24 cellular contexts compared by ENCODE assay signal in the genomic region with DNA sequence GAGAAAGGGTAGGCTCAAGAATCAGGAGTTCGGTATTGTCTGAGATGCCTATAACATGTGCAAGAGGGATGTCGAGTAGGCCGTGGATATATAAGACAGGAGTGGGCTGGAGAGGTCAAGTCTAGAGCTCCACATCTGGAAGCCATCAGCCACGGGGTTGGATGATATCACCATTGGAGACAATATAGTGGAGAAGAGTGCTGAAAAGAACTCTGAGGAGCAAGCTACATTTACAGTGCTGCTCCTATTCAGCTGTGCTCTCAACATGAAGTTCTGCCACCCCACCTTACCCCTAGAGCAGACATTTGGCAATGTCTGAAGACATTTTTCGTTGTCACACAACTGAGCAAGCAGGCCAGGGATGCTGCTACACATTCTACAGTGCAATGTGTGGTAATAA. TPM values are rescaled to one million over a fixed set of nuclear protein-coding genes. Genes with fewer than 3 reads are reported as not detected.
DNase-seq lines count a peak whose midpoint lies in the region; ATAC-seq and TF ChIP-seq lines count a peak whose summit lies in the region.
"Had no signal": no experiment of that assay in that cellular context is flagged by ENCODE, and none has a peak within 500 bp of the region (broad histone marks: within the 10 kb centered on the region; RNA-seq: fewer than 3 reads in every experiment).

No MANE protein-coding gene starts in this region.

- H3K36me3 ChIP-seq in ovary, result no peaks in the 10 kb centered on the region
- H3K36me3 ChIP-seq: spleen, tibial artery, vagina had no signal

- DNase-seq in AG10803 (ENCODE audit: low read depth), result peak; percentile 76
- DNase-seq in RPMI7951 (ENCODE audit: low read depth), result peak; percentile 71
- peak; percentile 75 for DNase-seq in fibroblast of mammary gland (ENCODE audit: low read depth)
- DNase-seq in NCI-H1105 treated with DMSO at 0.1 percent for 48 hours (lab: John Stamatoyannopoulos, UW), result no peak
- no peak for DNase-seq in ovary
- DNase-seq in substantia nigra (lab: John Stamatoyannopoulos, UW), result no peak
- DNase-seq: activated CD4-positive, alpha-beta memory T cell treated with anti-CD3 and anti-CD28 coated beads, Interleukin-2, amount 10 ng/mL, durations not matched to agents 7 days and 5 days; activated CD8-positive, alpha-beta memory T cell treated with anti-CD3 and anti-CD28 coated beads, Interleukin-2, amount 50 U/mL, for 4 hours; activated naive CD4-positive, alpha-beta T cell treated with Interleukin-2 at 50 U/mL for 16 hours; CD4-positive, alpha-beta memory T cell; NCI-H1092 treated with DMSO at 0.1 percent for 48 hours; NCI-H1930; NCI-H526; right cardiac atrium; Right ventricle myocardium superior; spleen; stimulated activated CD4-positive, alpha-beta T cell treated with anti-CD3 and anti-CD28 coated beads, Interleukin-2, amount 100 ng/mL, for 48 hours; tibial artery had no signal

- H3K4me3 ChIP-seq in AG10803 (ENCODE audit: low read length) (no peak overlapping the region), fibroblast of mammary gland (ENCODE audit: control insufficient read depth, low read depth, low read length) (no peak overlapping the region), ovary (no peak overlapping the region)
- H3K4me3 ChIP-seq: spleen, tibial artery, vagina had no signal

- WGBS in ovary, 3 donors, result 62 to 75% (median 68%) methylated on average over 5 of the region's 5 CpGs

- no peak for TF ChIP-seq EP300 in ovary (IDR thresholded peaks at IDR 0.05)

- TF ChIP-seq POLR2A in ovary (IDR thresholded peaks at IDR 0.05) (no peak), GM18505 (IDR thresholded peaks at IDR 0.05; ENCODE audit: borderline replicate concordance, extremely low read depth, insufficient read depth, insufficient read length) (no peak)

- no peak for TF ChIP-seq CTCF in AG10803 (conservative IDR thresholded peaks at IDR 0.05; ENCODE audit: low read length)
- TF ChIP-seq CTCF in fibroblast of mammary gland (conservative IDR thresholded peaks at IDR 0.05; ENCODE audit: control insufficient read depth, insufficient read depth, low read depth, low read length), result no peak
- TF ChIP-seq CTCF in ovary (IDR thresholded peaks at IDR 0.05), result no peak

- peak; percentile 19 for ATAC-seq in GM19035 (IDR thresholded peaks at IDR 0.05; ENCODE audit: unreplicated experiment)
- ATAC-seq in GM18505 (IDR thresholded peaks at IDR 0.05; ENCODE audit: unreplicated experiment), result no peak
- ATAC-seq: right cardiac atrium had no signal

- H3K4me1 ChIP-seq in ovary (ENCODE audit: insufficient read depth), result no peaks in the 10 kb centered on the region
- H3K4me1 ChIP-seq: spleen, tibial artery, vagina had no signal

- intact Hi-C loops in ovary (cut with DNase I), result no loop called here

- H3K27ac ChIP-seq in ovary, result no peak overlapping the region
- H3K27ac ChIP-seq in substantia nigra (ENCODE audit: low read depth, low read length, poor library complexity, severe bottlenecking), result no peak overlapping the region
- H3K27ac ChIP-seq: spleen, tibial artery, vagina had no signal

- no peaks in the 10 kb centered on the region for H3K27me3 ChIP-seq in ovary
- H3K27me3 ChIP-seq: tibial artery, vagina had no signal

- no peaks in the 10 kb centered on the region for H3K9me3 ChIP-seq in ovary
- H3K9me3 ChIP-seq: spleen, tibial artery, vagina had no signal

RNA-seq across cellular contexts. Expression of a gene that starts 21.0 kb away (rescaled TPM):
- total RNA-seq in RPMI7951 (2014; rRNA removed; shearing (Covaris generic)), result 0.12 and 0.59 TPM in 2 replicates
- under 1 TPM in 3 of 7 donors, not detected in 4; 0.30 to 0.62 (median 0.40) TPM for total RNA-seq in ovary
- under 1 TPM; 0.12 to 0.43 TPM for polyA plus RNA-seq in ovary
- total RNA-seq: activated CD4-positive, alpha-beta memory T cell treated with anti-CD3 and anti-CD28 coated beads, Interleukin-2, amount 10 ng/mL, durations not matched to agents 7 days and 5 days; CD4-positive, alpha-beta memory T cell; liver; posterior vena cava; right cardiac atrium; Right ventricle myocardium superior; spleen; vagina had no signal
- polyA plus RNA-seq: adipose tissue; CD4-positive, alpha-beta memory T cell; liver; right cardiac atrium; spleen had no signal

Comparison
In these comparisons a context has a peak if more than half of its experiments do, and no peak if none do; other contexts are left out.
1. DNase-seq: peak in AG10803 (single experiment), RPMI7951 (single experiment) and fibroblast of mammary gland (single experiment); none in NCI-H1105 treated with DMSO at 0.1 percent for 48 hours (single experiment), ovary (0 of 5) and substantia nigra (0 of 49).